Comparison of ENCODE assay signal across 8 cellular contexts in the genomic region with DNA sequence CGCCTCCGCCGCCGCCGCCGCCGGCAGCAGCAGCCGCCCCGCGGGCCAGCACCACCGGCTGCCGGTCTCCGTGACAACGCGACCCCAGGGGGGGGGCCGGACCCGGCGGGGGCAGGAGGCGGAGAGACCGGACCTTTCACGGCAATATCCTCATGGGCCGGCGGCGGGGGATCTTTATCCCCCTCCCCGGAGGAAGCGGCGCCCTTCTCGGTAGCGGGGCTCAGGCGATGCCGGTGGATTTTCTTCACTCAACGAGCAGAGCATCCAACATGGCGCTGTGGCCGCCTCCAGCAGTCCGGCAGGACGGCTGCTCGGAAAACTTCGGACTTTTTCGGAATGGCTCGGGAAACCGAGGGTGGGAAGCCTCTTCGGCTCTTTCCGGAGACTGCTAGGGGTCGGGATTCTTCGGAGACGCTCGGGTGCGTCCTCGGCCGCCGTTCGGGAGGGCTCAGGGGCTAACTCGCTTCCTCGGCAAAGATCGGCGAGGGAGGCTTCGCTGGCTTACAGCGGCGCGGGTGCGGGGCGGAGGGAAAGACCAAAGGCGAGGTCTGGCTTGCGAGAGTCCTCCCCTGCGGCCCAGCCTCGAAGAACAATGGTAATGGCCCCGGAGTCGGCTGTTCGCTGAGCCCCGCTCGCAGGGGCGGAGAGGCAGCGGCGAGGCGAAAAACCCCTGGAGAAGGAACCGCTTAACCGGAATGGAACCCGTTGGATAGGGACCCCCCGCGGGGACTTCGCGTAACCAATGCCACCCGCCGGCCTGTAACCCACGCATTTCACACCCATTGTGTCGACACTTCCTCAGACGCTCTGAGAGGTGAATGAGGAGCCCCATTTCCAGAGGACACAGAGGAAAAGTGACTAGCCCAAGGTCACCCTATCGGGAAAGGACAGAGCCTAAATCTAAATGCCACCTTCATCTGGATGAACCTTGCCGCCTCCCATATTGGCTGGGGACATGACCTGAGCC. TPM values are rescaled to one million over a fixed set of nuclear protein-coding genes. Genes with fewer than 3 reads are reported as not detected.
DNase-seq lines count a peak whose midpoint lies in the region; ATAC-seq and TF ChIP-seq lines count a peak whose summit lies in the region.

A gene with protein sequence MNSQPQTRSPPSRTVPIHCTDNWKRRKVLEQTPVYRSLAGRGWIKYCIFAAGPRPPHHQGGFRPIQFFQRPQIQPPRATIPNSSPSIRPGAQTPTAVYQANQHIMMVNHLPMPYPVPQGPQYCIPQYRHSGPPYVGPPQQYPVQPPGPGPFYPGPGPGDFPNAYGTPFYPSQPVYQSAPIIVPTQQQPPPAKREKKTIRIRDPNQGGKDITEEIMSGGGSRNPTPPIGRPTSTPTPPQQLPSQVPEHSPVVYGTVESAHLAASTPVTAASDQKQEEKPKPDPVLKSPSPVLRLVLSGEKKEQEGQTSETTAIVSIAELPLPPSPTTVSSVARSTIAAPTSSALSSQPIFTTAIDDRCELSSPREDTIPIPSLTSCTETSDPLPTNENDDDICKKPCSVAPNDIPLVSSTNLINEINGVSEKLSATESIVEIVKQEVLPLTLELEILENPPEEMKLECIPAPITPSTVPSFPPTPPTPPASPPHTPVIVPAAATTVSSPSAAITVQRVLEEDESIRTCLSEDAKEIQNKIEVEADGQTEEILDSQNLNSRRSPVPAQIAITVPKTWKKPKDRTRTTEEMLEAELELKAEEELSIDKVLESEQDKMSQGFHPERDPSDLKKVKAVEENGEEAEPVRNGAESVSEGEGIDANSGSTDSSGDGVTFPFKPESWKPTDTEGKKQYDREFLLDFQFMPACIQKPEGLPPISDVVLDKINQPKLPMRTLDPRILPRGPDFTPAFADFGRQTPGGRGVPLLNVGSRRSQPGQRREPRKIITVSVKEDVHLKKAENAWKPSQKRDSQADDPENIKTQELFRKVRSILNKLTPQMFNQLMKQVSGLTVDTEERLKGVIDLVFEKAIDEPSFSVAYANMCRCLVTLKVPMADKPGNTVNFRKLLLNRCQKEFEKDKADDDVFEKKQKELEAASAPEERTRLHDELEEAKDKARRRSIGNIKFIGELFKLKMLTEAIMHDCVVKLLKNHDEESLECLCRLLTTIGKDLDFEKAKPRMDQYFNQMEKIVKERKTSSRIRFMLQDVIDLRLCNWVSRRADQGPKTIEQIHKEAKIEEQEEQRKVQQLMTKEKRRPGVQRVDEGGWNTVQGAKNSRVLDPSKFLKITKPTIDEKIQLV (N-terminal part only) (minus strand): TSS at position 309 of the 967 bp plus-strand sequence. CDS start 174,155 bp downstream, outside the sequence.

- H3K4me3 Mint-ChIP-seq in dendritic cell treated with granulocyte-macrophage colony-stimulating factor and Interleukin-4, amounts not matched to agents 40 ng/mL and 50 ng/mL, for 4 days: peak within 1 kb of the TSS; percentile 96

- ATAC-seq in GM19395 (IDR thresholded peaks at IDR 0.05; ENCODE audit: unreplicated experiment): peak; percentile 88
- peak; percentile 92 for ATAC-seq in HG03565 (IDR thresholded peaks at IDR 0.05; ENCODE audit: unreplicated experiment)
- peak; percentile 94 for ATAC-seq in left lobe of liver

- no peak for TF ChIP-seq CTCF in C4-2B (conservative IDR thresholded peaks at IDR 0.05)

- H3K9me3 Mint-ChIP-seq in dendritic cell treated with granulocyte-macrophage colony-stimulating factor and Interleukin-4, amounts not matched to agents 40 ng/mL and 50 ng/mL, for 4 days: no peaks in the 10 kb centered on the region

- intact Hi-C loops in dendritic cell treated with granulocyte-macrophage colony-stimulating factor and Interleukin-4, amounts not matched to agents 40 ng/mL and 50 ng/mL, for 4 days (cut with micrococcal nuclease): loop anchor here (10.0 kb wide), 2 partner anchors 92 to 122 kb away; no protein-coding TSS in a partner anchor

- DNase-seq in NCI-H774 (lab: John Stamatoyannopoulos, UW) (peak; percentile 88), left lobe of liver (ENCODE audit: low spot score) (peak; percentile 100)
- DNase-seq in activated CD4-positive, alpha-beta T cell treated with anti-CD3 and anti-CD28 coated beads, Interleukin-2, amount 50 U/mL, for 4 hours: peak; percentile 99
- peak; percentile 97 for DNase-seq in stimulated activated CD4-positive, alpha-beta T cell treated with anti-CD3 and anti-CD28 coated beads, Interleukin-2, amount 100 ng/mL, for 4 hours (ENCODE audit: low read depth)

- H3K27ac ChIP-seq in C4-2B: peak within 1 kb of the TSS; percentile 85

- peaks cover 23% of the 10 kb centered on the region for H3K4me1 Mint-ChIP-seq in dendritic cell treated with granulocyte-macrophage colony-stimulating factor and Interleukin-4, amounts not matched to agents 40 ng/mL and 50 ng/mL, for 4 days (ENCODE audit: low read depth)

- peak within 1 kb of the TSS; percentile 93 for H3K27ac Mint-ChIP-seq in dendritic cell treated with granulocyte-macrophage colony-stimulating factor and Interleukin-4, amounts not matched to agents 40 ng/mL and 50 ng/mL, for 4 days

- peaks cover 4% of the 10 kb centered on the region for H3K27me3 Mint-ChIP-seq in dendritic cell treated with granulocyte-macrophage colony-stimulating factor and Interleukin-4, amounts not matched to agents 40 ng/mL and 50 ng/mL, for 4 days

- peaks cover 27% of the 10 kb centered on the region for H3K36me3 Mint-ChIP-seq in dendritic cell treated with granulocyte-macrophage colony-stimulating factor and Interleukin-4, amounts not matched to agents 40 ng/mL and 50 ng/mL, for 4 days (ENCODE audit: low read depth)

RNA-seq across cellular contexts. Expression of the gene that starts here (rescaled TPM):
- 17.1 TPM for total RNA-seq in left lobe of liver

Comparison
In these comparisons a context has a peak if more than half of its experiments do, and no peak if none do; other contexts are left out.
1. Peak in every context shown above with its lines: DNase-seq, ATAC-seq and H3K27ac ChIP-seq.